In genomic region chr3:72932416-72932815, GRCh38 we compare ENCODE assay signal across 29 cellular contexts. TPM values are rescaled to one million over a fixed set of nuclear protein-coding genes. Genes with fewer than 3 reads are reported as not detected.
"Had no signal": no experiment of that assay in that cellular context is flagged by ENCODE, and none has a peak within 500 bp of the region (broad histone marks: within the 10 kb centered on the region; RNA-seq: fewer than 3 reads in every experiment).

No MANE protein-coding gene starts in this region.

- H3K9me3 ChIP-seq: ascending aorta, breast epithelium, colonic mucosa, esophagus squamous epithelium had no signal

- DNase-seq: activated CD4-positive, alpha-beta memory T cell treated with anti-CD3 and anti-CD28 coated beads, Interleukin-2, amount 10 ng/mL, durations not matched to agents 7 days and 5 days; activated CD4-positive, alpha-beta T cell treated with anti-CD3 and anti-CD28 coated beads for 1 hour; activated CD4-positive, alpha-beta T cell treated with anti-CD3 and anti-CD28 coated beads for 4 hours; activated CD4-positive, alpha-beta T cell treated with anti-CD3 and anti-CD28 coated beads, Interleukin-2, amount 10 ng/mL, durations not matched to agents 7 days and 5 days; activated CD4-positive, alpha-beta T cell treated with anti-CD3 and anti-CD28 coated beads, Interleukin-2, amount 50 U/mL, for 4 hours; activated CD8-positive, alpha-beta memory T cell treated with anti-CD3 and anti-CD28 coated beads, Interleukin-2, amount 50 U/mL, for 48 hours; activated gamma-delta T cell; activated naive CD4-positive, alpha-beta T cell; activated naive CD4-positive, alpha-beta T cell treated with anti-CD3 and anti-CD28 coated beads, Interleukin-2, amount 10 ng/mL, durations not matched to agents 7 days and 5 days; activated naive CD8-positive, alpha-beta T cell treated with anti-CD3 and anti-CD28 coated beads, Interleukin-2, amount 10 ng/mL, durations not matched to agents 7 days and 5 days; activated T-cell treated with anti-CD3 and anti-CD28 coated beads for 4 hours; activated T-cell treated with anti-CD3 and anti-CD28 coated beads, Interleukin-2, amount 50 U/mL, for 24 hours; activated T-cell treated with anti-CD3 and anti-CD28 coated beads, Interleukin-2, amount 50 U/mL, for 72 hours; central memory CD4-positive, alpha-beta T cell; cerebellar nuclear complex; colonic mucosa; effector CD8-positive, alpha-beta T cell; esophagus squamous epithelium; glutamatergic neuron; heart left ventricle; T-helper 2 cell had no signal

- H3K36me3 ChIP-seq: breast epithelium, colonic mucosa, esophagus squamous epithelium had no signal

- H3K27me3 ChIP-seq: ascending aorta, breast epithelium, cardiac muscle cell, colonic mucosa, esophagus squamous epithelium, heart left ventricle had no signal

- H3K27ac ChIP-seq: ascending aorta, breast epithelium, cardiac muscle cell, colonic mucosa, epithelial cell of prostate, esophagus squamous epithelium, heart left ventricle had no signal

- H3K4me3 ChIP-seq: ascending aorta, breast epithelium, cardiac muscle cell, colonic mucosa, esophagus squamous epithelium, heart left ventricle had no signal

- H3K4me1 ChIP-seq: breast epithelium, colonic mucosa, esophagus squamous epithelium, heart left ventricle had no signal

- FAIRE-seq: endometrium, endothelial cell of umbilical vein, frontal cortex had no signal

- ATAC-seq: activated naive CD4-positive, alpha-beta T cell treated with anti-CD3 and anti-CD28 coated beads, Interleukin-2, amount 50 U/mL, for 72 hours; activated T-cell treated with anti-CD3 and anti-CD28 coated beads, Interleukin-2, amount 50 U/mL, for 72 hours; heart left ventricle had no signal

RNA-seq across cellular contexts. Expression of gene GXYLT2, which starts 44.6 kb away (rescaled TPM):
- total RNA-seq: activated CD4-positive, alpha-beta memory T cell treated with anti-CD3 and anti-CD28 coated beads, Interleukin-2, amount 10 ng/mL, durations not matched to agents 7 days and 5 days; activated CD4-positive, alpha-beta T cell treated with anti-CD3 and anti-CD28 coated beads, Interleukin-2, amount 10 ng/mL, durations not matched to agents 7 days and 5 days; activated naive CD8-positive, alpha-beta T cell treated with anti-CD3 and anti-CD28 coated beads, Interleukin-2, amount 10 ng/mL, durations not matched to agents 7 days and 5 days had no signal
